In the genomic region with DNA sequence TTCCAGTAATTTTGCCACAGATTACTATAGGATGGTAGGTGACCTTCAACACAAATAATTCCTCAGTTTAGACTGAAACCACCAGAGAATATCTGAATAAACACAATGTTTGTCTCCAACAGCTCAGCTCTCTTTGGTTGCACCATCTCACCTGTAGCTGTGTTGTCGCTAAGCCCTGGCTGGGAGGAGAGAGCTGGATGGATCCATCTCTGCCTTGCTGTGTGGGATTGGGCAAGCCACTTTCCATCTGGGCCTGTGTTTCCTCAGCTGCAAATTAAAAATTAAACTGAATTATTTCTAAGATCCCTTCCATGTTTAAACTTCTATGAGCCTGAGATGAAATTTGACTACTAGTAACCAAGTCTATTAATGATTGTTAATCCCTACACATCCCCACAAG, we compare ENCODE assay signal across 23 cellular contexts.
"Had no signal": no experiment of that assay in that cellular context is flagged by ENCODE, and none has a peak within 500 bp of the region (broad histone marks: within the 10 kb centered on the region; RNA-seq: fewer than 3 reads in every experiment).

No MANE protein-coding gene starts in this region.

- H3K4me3 Mint-ChIP-seq: natural killer cell treated with Interleukin-12 subunit alpha and Interleukin-12 subunit beta and Interleukin-15 and Interleukin-18, amount 100 ng/mL, for 72 hours; neural progenitor cell; stimulated activated effector memory CD8-positive, alpha-beta T cell treated with anti-CD3 and anti-CD28 coated beads, Interleukin-12 subunit alpha, Interleukin-12 subunit beta, amount 100 ng/mL, for 72 hours; stimulated activated naive B cell treated with anti-CD40 and anti-IgM and Interleukin-4, amounts not matched to agents 10 μg/mL and 1 μg/mL and 100 μg/mL, for 72 hours; stimulated activated naive CD8-positive, alpha-beta T cell treated with anti-CD3 and anti-CD28 coated beads, Interleukin-15, Interleukin-2, amounts not matched to agents 100 ng/mL and 50 ng/mL, for 24 hours had no signal

- DNase-seq: occipital lobe; ovary; posterior cingulate gyrus; psoas muscle; right cardiac atrium; right lobe of liver; sigmoid colon; small intestine; stimulated activated CD4-positive, alpha-beta T cell treated with anti-CD3 and anti-CD28 coated beads, Interleukin-15, amount 100 ng/mL, for 24 hours; stimulated activated CD4-positive, alpha-beta T cell treated with anti-CD3 and anti-CD28 coated beads, Interleukin-2, amount 100 ng/mL, for 24 hours; stimulated activated CD4-positive, alpha-beta T cell treated with anti-CD3 and anti-CD28 coated beads, Interleukin-2, amount 100 ng/mL, for 48 hours; stimulated activated CD4-positive, alpha-beta T cell treated with anti-CD3 and anti-CD28 coated beads, Interleukin-4, amount 100 ng/mL, for 24 hours; stimulated activated naive B cell treated with anti-CD40 and anti-IgM and Interleukin-4, amounts not matched to agents 10 μg/mL and 1 μg/mL and 100 μg/mL, for 72 hours; stimulated activated naive CD4-positive, alpha-beta T cell treated with Interleukin-2 at 50 U/mL for 16 hours; stomach; thyroid gland; trophoblast cell; upper lobe of left lung had no signal

- ATAC-seq: natural killer cell treated with Interleukin-12 subunit alpha and Interleukin-12 subunit beta and Interleukin-15 and Interleukin-18, amount 100 ng/mL, for 72 hours; psoas muscle; right cardiac atrium; right lobe of liver; stimulated activated effector memory CD8-positive, alpha-beta T cell treated with anti-CD3 and anti-CD28 coated beads, Interleukin-12 subunit alpha, Interleukin-12 subunit beta, amount 100 ng/mL, for 72 hours; stimulated activated naive B cell treated with anti-CD40 and anti-IgM and Interleukin-4, amounts not matched to agents 10 μg/mL and 1 μg/mL and 100 μg/mL, for 72 hours had no signal

- H3K27ac Mint-ChIP-seq: natural killer cell treated with Interleukin-12 subunit alpha and Interleukin-12 subunit beta and Interleukin-15 and Interleukin-18, amount 100 ng/mL, for 72 hours; neural progenitor cell; progenitor cell of endocrine pancreas; stimulated activated effector memory CD8-positive, alpha-beta T cell treated with anti-CD3 and anti-CD28 coated beads, Interleukin-12 subunit alpha, Interleukin-12 subunit beta, amount 100 ng/mL, for 72 hours; stimulated activated naive B cell treated with anti-CD40 and anti-IgM and Interleukin-4, amounts not matched to agents 10 μg/mL and 1 μg/mL and 100 μg/mL, for 72 hours; stimulated activated naive CD8-positive, alpha-beta T cell treated with anti-CD3 and anti-CD28 coated beads, Interleukin-15, Interleukin-2, amounts not matched to agents 100 ng/mL and 50 ng/mL, for 24 hours had no signal

- H3K4me1 Mint-ChIP-seq: stimulated activated naive B cell treated with anti-CD40 and anti-IgM and Interleukin-4, amounts not matched to agents 10 μg/mL and 1 μg/mL and 100 μg/mL, for 72 hours had no signal

- H3K36me3 Mint-ChIP-seq: natural killer cell treated with Interleukin-12 subunit alpha and Interleukin-12 subunit beta and Interleukin-15 and Interleukin-18, amount 100 ng/mL, for 72 hours; neural progenitor cell; stimulated activated effector memory CD8-positive, alpha-beta T cell treated with anti-CD3 and anti-CD28 coated beads, Interleukin-12 subunit alpha, Interleukin-12 subunit beta, amount 100 ng/mL, for 72 hours; stimulated activated naive B cell treated with anti-CD40 and anti-IgM and Interleukin-4, amounts not matched to agents 10 μg/mL and 1 μg/mL and 100 μg/mL, for 72 hours had no signal

- H3K9me3 Mint-ChIP-seq: natural killer cell treated with Interleukin-12 subunit alpha and Interleukin-12 subunit beta and Interleukin-15 and Interleukin-18, amount 100 ng/mL, for 72 hours; stimulated activated effector memory CD8-positive, alpha-beta T cell treated with anti-CD3 and anti-CD28 coated beads, Interleukin-12 subunit alpha, Interleukin-12 subunit beta, amount 100 ng/mL, for 72 hours; stimulated activated naive B cell treated with anti-CD40 and anti-IgM and Interleukin-4, amounts not matched to agents 10 μg/mL and 1 μg/mL and 100 μg/mL, for 72 hours; stimulated activated naive CD8-positive, alpha-beta T cell treated with anti-CD3 and anti-CD28 coated beads, Interleukin-15, Interleukin-2, amounts not matched to agents 100 ng/mL and 50 ng/mL, for 24 hours had no signal

- H3K27me3 Mint-ChIP-seq: natural killer cell treated with Interleukin-12 subunit alpha and Interleukin-12 subunit beta and Interleukin-15 and Interleukin-18, amount 100 ng/mL, for 72 hours; stimulated activated naive B cell treated with anti-CD40 and anti-IgM and Interleukin-4, amounts not matched to agents 10 μg/mL and 1 μg/mL and 100 μg/mL, for 72 hours; stimulated activated naive CD8-positive, alpha-beta T cell treated with anti-CD3 and anti-CD28 coated beads, Interleukin-15, Interleukin-2, amounts not matched to agents 100 ng/mL and 50 ng/mL, for 24 hours had no signal
